In the genomic region with DNA sequence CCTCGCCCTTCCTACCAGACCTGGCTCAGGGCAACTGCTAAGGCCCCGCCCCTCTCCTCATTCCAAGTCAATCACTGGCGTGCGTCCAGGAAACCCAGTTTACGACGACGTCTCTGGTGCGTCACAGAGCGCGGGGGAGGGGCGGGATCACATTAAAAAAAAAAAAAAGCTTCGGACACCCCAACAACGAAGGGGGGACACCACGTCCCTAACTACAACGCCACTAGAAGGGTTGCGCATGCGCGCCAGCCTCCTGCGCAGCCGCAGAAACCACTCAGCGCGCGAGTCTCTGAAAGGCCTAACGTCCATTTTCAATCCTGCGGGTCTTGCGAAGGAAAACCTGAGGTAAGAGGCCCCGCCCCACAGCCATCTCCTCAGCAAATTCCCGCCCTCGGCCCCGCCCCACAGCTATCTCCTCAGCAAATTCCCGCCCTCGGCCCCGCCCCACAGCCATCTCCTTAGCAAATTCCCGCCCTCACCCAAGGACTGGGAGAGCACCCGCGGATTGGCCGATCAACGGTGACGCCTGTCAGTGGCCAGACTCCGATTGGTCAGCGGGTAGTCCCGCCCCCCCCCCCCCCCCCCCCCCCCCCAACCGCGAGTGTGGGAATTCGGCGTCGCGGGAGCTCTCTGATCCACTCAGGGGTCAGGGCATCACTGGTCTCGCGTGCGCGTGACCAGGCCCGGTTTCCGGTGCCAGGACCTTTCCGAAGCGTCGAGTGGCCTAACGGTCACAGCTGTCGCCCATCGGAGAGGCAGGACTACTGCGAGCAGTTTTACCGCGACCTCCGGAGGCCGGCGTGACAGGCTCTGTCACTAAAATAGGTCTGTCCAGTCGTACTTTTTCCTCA, we compare ENCODE assay signal across 8 cellular contexts. TPM values are rescaled to one million over a fixed set of nuclear protein-coding genes. Genes with fewer than 3 reads are reported as not detected.
DNase-seq lines count a peak whose midpoint lies in the region; ATAC-seq, FAIRE-seq and TF ChIP-seq lines count a peak whose summit lies in the region.

Gene SCML1 (plus strand): TSS at position 638 of the 851 bp plus-strand sequence. CDS start 6,694 bp downstream, outside the sequence.

- H3K9me3 Mint-ChIP-seq in WTC11: no peaks in the 10 kb centered on the region

- no peaks in the 10 kb centered on the region for H3K36me3 Mint-ChIP-seq in WTC11

- no peaks in the 10 kb centered on the region for H3K9me3 ChIP-seq in iPS-18c (ENCODE audit: control insufficient read depth, insufficient read depth, low read length)

- ATAC-seq in HG02840 (IDR thresholded peaks at IDR 0.05; ENCODE audit: low FRiP score, unreplicated experiment): peak; percentile 59
- peak; percentile 95 for ATAC-seq in WTC11

- peak within 1 kb of the TSS; percentile 54 for H3K4me3 ChIP-seq in bronchial epithelial cell (ENCODE audit: low read depth, low read length)
- peak within 1 kb of the TSS; percentile 54 for H3K4me3 ChIP-seq in iPS-18c (ENCODE audit: insufficient read depth, low read depth, low read length)
- peak within 1 kb of the TSS; percentile 71 for H3K4me3 ChIP-seq in skeletal muscle cell (ENCODE audit: low read depth, low read length)

- POLR2A ChIA-PET in WTC11 (lab: Charles Lee): interaction anchor here (0.6 kb wide), 2 partner anchors 95 to 167 kb away, joined by 4 to 6 read pairs; no protein-coding TSS in a partner anchor

- no peaks in the 10 kb centered on the region for H3K27me3 ChIP-seq in bronchial epithelial cell (ENCODE audit: control insufficient read depth, insufficient read depth, low read length)

- peak within 1 kb of the TSS; percentile 75 for H3K4me3 Mint-ChIP-seq in WTC11

- DNase-seq in GM04503 (ENCODE audit: low read depth) (peak; percentile 66), NCI-H2081 treated with DMSO at 0.1 percent for 48 hours (lab: John Stamatoyannopoulos, UW) (peak; percentile 87), WTC11 (ENCODE audit: low spot score) (peak; percentile 96), bronchial epithelial cell (ENCODE audit: low read depth) (peak; percentile 89), skeletal muscle cell (ENCODE audit: low read depth) (peak; percentile 89), KG1 (lab: John Stamatoyannopoulos, UW) (no peak)

- H3K4me1 Mint-ChIP-seq in WTC11: peaks cover 15% of the 10 kb centered on the region

- H3K27ac Mint-ChIP-seq in WTC11: peak within 1 kb of the TSS; percentile 41; the same call in 1 of the 2 replicates

- H3K27me3 Mint-ChIP-seq in WTC11 (ENCODE audit: low read depth): peaks cover 33% of the 10 kb centered on the region

- CTCF ChIA-PET in WTC11 (lab: Charles Lee): interaction anchor here (0.6 to 1.2 kb wide), 5 partner anchors 10 to 660 kb away, joined by 3 to 4 read pairs (median 3); no protein-coding TSS in a partner anchor

- TF ChIP-seq CTCF in WTC11 (IDR thresholded peaks at IDR 0.05) (no peak), bronchial epithelial cell (IDR thresholded peaks at IDR 0.05; ENCODE audit: insufficient read depth, low read length, severe bottlenecking) (no peak)

- no peaks in the 10 kb centered on the region for H3K36me3 ChIP-seq in bronchial epithelial cell (ENCODE audit: control insufficient read depth, insufficient read depth, low read length)

- no peak for FAIRE-seq in bronchial epithelial cell (lab: Jason Lieb, UNC)

TF ChIP-seq in WTC11, 78 proteins besides CTCF, POLR2A, EP300 and RAD21:
- no peak for TF ChIP-seq ZNF396 (CRISPR knock-in tag; IDR thresholded peaks at IDR 0.05; ENCODE audit: borderline replicate concordance)
- TF ChIP-seq, protein P1, sequence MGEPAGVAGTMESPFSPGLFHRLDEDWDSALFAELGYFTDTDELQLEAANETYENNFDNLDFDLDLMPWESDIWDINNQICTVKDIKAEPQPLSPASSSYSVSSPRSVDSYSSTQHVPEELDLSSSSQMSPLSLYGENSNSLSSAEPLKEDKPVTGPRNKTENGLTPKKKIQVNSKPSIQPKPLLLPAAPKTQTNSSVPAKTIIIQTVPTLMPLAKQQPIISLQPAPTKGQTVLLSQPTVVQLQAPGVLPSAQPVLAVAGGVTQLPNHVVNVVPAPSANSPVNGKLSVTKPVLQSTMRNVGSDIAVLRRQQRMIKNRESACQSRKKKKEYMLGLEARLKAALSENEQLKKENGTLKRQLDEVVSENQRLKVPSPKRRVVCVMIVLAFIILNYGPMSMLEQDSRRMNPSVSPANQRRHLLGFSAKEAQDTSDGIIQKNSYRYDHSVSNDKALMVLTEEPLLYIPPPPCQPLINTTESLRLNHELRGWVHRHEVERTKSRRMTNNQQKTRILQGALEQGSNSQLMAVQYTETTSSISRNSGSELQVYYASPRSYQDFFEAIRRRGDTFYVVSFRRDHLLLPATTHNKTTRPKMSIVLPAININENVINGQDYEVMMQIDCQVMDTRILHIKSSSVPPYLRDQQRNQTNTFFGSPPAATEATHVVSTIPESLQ (CRISPR knock-in tag; IDR thresholded peaks at IDR 0.05): no peak
- no peak for TF ChIP-seq FOXP1 (CRISPR knock-in tag; IDR thresholded peaks at IDR 0.05; ENCODE audit: borderline replicate concordance)
- no peak for TF ChIP-seq E2F5 (CRISPR knock-in tag; IDR thresholded peaks at IDR 0.05)
- TF ChIP-seq, protein P2, sequence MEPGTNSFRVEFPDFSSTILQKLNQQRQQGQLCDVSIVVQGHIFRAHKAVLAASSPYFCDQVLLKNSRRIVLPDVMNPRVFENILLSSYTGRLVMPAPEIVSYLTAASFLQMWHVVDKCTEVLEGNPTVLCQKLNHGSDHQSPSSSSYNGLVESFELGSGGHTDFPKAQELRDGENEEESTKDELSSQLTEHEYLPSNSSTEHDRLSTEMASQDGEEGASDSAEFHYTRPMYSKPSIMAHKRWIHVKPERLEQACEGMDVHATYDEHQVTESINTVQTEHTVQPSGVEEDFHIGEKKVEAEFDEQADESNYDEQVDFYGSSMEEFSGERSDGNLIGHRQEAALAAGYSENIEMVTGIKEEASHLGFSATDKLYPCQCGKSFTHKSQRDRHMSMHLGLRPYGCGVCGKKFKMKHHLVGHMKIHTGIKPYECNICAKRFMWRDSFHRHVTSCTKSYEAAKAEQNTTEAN (CRISPR knock-in tag; IDR thresholded peaks at IDR 0.05): no peak
- TF ChIP-seq ESRRA (CRISPR knock-in tag; IDR thresholded peaks at IDR 0.05; ENCODE audit: borderline replicate concordance): no peak
- no peak for TF ChIP-seq FOXJ3 (CRISPR knock-in tag; IDR thresholded peaks at IDR 0.05; ENCODE audit: borderline replicate concordance)
- no peak for TF ChIP-seq STAT6 (CRISPR knock-in tag; conservative IDR thresholded peaks at IDR 0.05; ENCODE audit: low read depth)
- no peak for TF ChIP-seq ZNF263 (CRISPR knock-in tag; IDR thresholded peaks at IDR 0.05; ENCODE audit: low read depth)
- TF ChIP-seq, protein P3, sequence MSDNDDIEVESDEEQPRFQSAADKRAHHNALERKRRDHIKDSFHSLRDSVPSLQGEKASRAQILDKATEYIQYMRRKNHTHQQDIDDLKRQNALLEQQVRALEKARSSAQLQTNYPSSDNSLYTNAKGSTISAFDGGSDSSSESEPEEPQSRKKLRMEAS (CRISPR knock-in tag; IDR thresholded peaks at IDR 0.05): no peak
- TF ChIP-seq CREM (CRISPR knock-in tag; IDR thresholded peaks at IDR 0.05): no peak
- TF ChIP-seq ATF1 (CRISPR knock-in tag; IDR thresholded peaks at IDR 0.05): no peak
- no peak for TF ChIP-seq MYBL2 (CRISPR knock-in tag; IDR thresholded peaks at IDR 0.05)
- TF ChIP-seq NR1H2 (CRISPR knock-in tag; IDR thresholded peaks at IDR 0.05): no peak
- no peak for TF ChIP-seq PREB (CRISPR knock-in tag; IDR thresholded peaks at IDR 0.05; ENCODE audit: borderline replicate concordance)

RNA-seq across cellular contexts. Expression of gene SCML1, which starts in this region (rescaled TPM):
- total RNA-seq in WTC11 (2021) (1.5 to 2.3 TPM (median 1.8 TPM) in 3 replicates), bronchial epithelial cell (4.0 and 4.2 TPM in 2 replicates)
